8 cellular contexts compared by ENCODE assay signal in genomic region chr12:69157023-69157655, GRCh38.
DNase-seq lines count a peak whose midpoint lies in the region; ATAC-seq and TF ChIP-seq lines count a peak whose summit lies in the region.

No MANE protein-coding gene starts in this region.

- no peak overlapping the region for H3K4me3 ChIP-seq in retinal pigment epithelial cell (ENCODE audit: low read length)

- intact Hi-C loops in left cardiac atrium (cut with DNase I), result loop anchor here in 1 of 2 donors (5.0 kb wide), 1 partner anchor 80 kb away; the partner anchor contains the start of gene CPSF6

- peak; percentile 97 for TF ChIP-seq CTCF in GM12874 (IDR thresholded peaks at IDR 0.05; ENCODE audit: insufficient read depth, low read depth, low read length)
- peak; percentile 100 for TF ChIP-seq CTCF in retinal pigment epithelial cell (conservative IDR thresholded peaks at IDR 0.05; ENCODE audit: low read depth, low read length)

- ATAC-seq in HG02571 (IDR thresholded peaks at IDR 0.05; ENCODE audit: unreplicated experiment), result peak; percentile 97
- peak; percentile 83 to 92 for ATAC-seq in left cardiac atrium

- DNase-seq in NAMALWA (ENCODE audit: low spot score) (peak; percentile 95), SW480 (ENCODE audit: low spot score) (peak; percentile 74), left cardiac atrium (peak; percentile 82), retinal pigment epithelial cell (ENCODE audit: low read depth) (peak; percentile 34), NCI-H2081 (lab: John Stamatoyannopoulos, UW) (no peak)
- peak; percentile 84 for DNase-seq in activated naive CD8-positive, alpha-beta T cell treated with anti-CD3 and anti-CD28 coated beads, Interleukin-2, amount 50 U/mL, for 16 hours (ENCODE audit: low read depth, low spot score)

Comparison
In these comparisons a context has a peak if more than half of its experiments do, and no peak if none do; other contexts are left out.
1. DNase-seq: peak in NAMALWA (single experiment), SW480 (single experiment), activated naive CD8-positive, alpha-beta T cell treated with anti-CD3 and anti-CD28 coated beads, Interleukin-2, amount 50 U/mL, for 16 hours (single experiment), left cardiac atrium (single experiment) and retinal pigment epithelial cell (single experiment); none in NCI-H2081 (0 of 2).